ENCODE assay signal across 1 cellular context in genomic region chr11:256952-257737, GRCh38.
TF ChIP-seq lines count a peak whose summit lies in the region.

No MANE protein-coding gene starts in this region.

TF ChIP-seq in GM12878, 131 proteins besides CTCF, POLR2A, EP300 and RAD21:
- TF ChIP-seq GATAD2B (conservative IDR thresholded peaks at IDR 0.05; ENCODE audit: low read depth), result peak; percentile 47; the same call in 1 of the 2 replicates
- TF ChIP-seq TBL1XR1 (IDR thresholded peaks at IDR 0.05; ENCODE audit: low read depth, low read length), result no peak
- peak; percentile 54; the same call in 1 of the 2 replicates for TF ChIP-seq BCL11A (IDR thresholded peaks at IDR 0.05; ENCODE audit: low read depth, low read length)
- no peak for TF ChIP-seq ZZZ3 (IDR thresholded peaks at IDR 0.05; ENCODE audit: control insufficient read depth, insufficient read length, low read depth)
- TF ChIP-seq SPI1 (IDR thresholded peaks at IDR 0.05; ENCODE audit: borderline replicate concordance, insufficient read depth, low read depth, low read length), result peak; percentile 94
- TF ChIP-seq CEBPB (IDR thresholded peaks at IDR 0.05; ENCODE audit: borderline replicate concordance in 1 of 2, low read depth in 2 of 2, low read length in 2 of 2), result no peak
- TF ChIP-seq RUNX3 (IDR thresholded peaks at IDR 0.05; ENCODE audit: low read length), result peak; percentile 83
- no peak for TF ChIP-seq FOS (IDR thresholded peaks at IDR 0.05; ENCODE audit: borderline replicate concordance, extremely low read depth, insufficient read length)
- peak; percentile 64; the same call in 1 of the 2 replicates for TF ChIP-seq ESRRA (IDR thresholded peaks at IDR 0.05; ENCODE audit: low read length)
- peak; percentile 66 for TF ChIP-seq MTA2 (IDR thresholded peaks at IDR 0.05; ENCODE audit: low read depth)
- peak; percentile 34; the same call in 1 of the 2 replicates for TF ChIP-seq PAX5 (IDR thresholded peaks at IDR 0.05; ENCODE audit: borderline replicate concordance, low read depth, low read length)
- peak; percentile 80 for TF ChIP-seq DPF2 (IDR thresholded peaks at IDR 0.05)
- TF ChIP-seq IKZF1 (conservative IDR thresholded peaks at IDR 0.05), result peak; percentile 91
- TF ChIP-seq MYB (IDR thresholded peaks at IDR 0.05; ENCODE audit: borderline replicate concordance, low read depth, low read length), result no peak
- peak; percentile 32 for TF ChIP-seq SP1 (IDR thresholded peaks at IDR 0.05; ENCODE audit: low read depth, low read length)
- 0 out of 2 replicates have a peak, but pooled peaks have one; percentile 23 for TF ChIP-seq ATF7 (IDR thresholded peaks at IDR 0.05; ENCODE audit: low read depth)
- TF ChIP-seq ZNF384 (IDR thresholded peaks at IDR 0.05; ENCODE audit: borderline replicate concordance, low read depth, low read length), result no peak
- TF ChIP-seq MTA3 (IDR thresholded peaks at IDR 0.05; ENCODE audit: borderline replicate concordance, low read length), result peak; percentile 37; the same call in 1 of the 2 replicates
- no peak for TF ChIP-seq RELA (IDR thresholded peaks at IDR 0.05; ENCODE audit: borderline replicate concordance, partially characterized antibody)
- TF ChIP-seq SKIL (IDR thresholded peaks at IDR 0.05; ENCODE audit: low read depth, poor library complexity, severe bottlenecking), result no peak
- no peak for TF ChIP-seq MYC (IDR thresholded peaks at IDR 0.05; ENCODE audit: insufficient read depth, insufficient read length, insufficient replicate concordance, low read length, severe bottlenecking)
- TF ChIP-seq ZNF622 (IDR thresholded peaks at IDR 0.05), result no peak
- TF ChIP-seq HSF1 (IDR thresholded peaks at IDR 0.05; ENCODE audit: low read depth, low read length), result no peak
- peak; percentile 65; the same call in 1 of the 2 replicates for TF ChIP-seq EED (IDR thresholded peaks at IDR 0.05; ENCODE audit: low read depth)
- no peak for TF ChIP-seq CUX1 (IDR thresholded peaks at IDR 0.05; ENCODE audit: insufficient replicate concordance, low read depth, low read length)
- TF ChIP-seq NR2F1 (conservative IDR thresholded peaks at IDR 0.05), result peak; percentile 98
- no peak for TF ChIP-seq RCOR1 (conservative IDR thresholded peaks at IDR 0.05; ENCODE audit: low read depth, low read length)
- 0 out of 2 replicates have a peak, but pooled peaks have one; percentile 32 for TF ChIP-seq MEF2A (IDR thresholded peaks at IDR 0.05; ENCODE audit: insufficient read depth, low read depth, low read length)
- no peak for TF ChIP-seq KDM1A (IDR thresholded peaks at IDR 0.05; ENCODE audit: borderline replicate concordance)
- TF ChIP-seq IRF4 (IDR thresholded peaks at IDR 0.05; ENCODE audit: low read depth, low read length), result peak; percentile 62
- TF ChIP-seq IKZF2 (IDR thresholded peaks at IDR 0.05), result peak; percentile 87
- TF ChIP-seq, protein P1, sequence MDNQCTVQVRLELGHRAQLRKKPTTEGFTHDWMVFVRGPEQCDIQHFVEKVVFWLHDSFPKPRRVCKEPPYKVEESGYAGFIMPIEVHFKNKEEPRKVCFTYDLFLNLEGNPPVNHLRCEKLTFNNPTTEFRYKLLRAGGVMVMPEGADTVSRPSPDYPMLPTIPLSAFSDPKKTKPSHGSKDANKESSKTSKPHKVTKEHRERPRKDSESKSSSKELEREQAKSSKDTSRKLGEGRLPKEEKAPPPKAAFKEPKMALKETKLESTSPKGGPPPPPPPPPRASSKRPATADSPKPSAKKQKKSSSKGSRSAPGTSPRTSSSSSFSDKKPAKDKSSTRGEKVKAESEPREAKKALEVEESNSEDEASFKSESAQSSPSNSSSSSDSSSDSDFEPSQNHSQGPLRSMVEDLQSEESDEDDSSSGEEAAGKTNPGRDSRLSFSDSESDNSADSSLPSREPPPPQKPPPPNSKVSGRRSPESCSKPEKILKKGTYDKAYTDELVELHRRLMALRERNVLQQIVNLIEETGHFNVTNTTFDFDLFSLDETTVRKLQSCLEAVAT (IDR thresholded peaks at IDR 0.05), result 0 out of 2 replicates have a peak, but pooled peaks have one; percentile 14
- TF ChIP-seq MEF2B (IDR thresholded peaks at IDR 0.05; ENCODE audit: partially characterized antibody, poor library complexity, severe bottlenecking), result peak; percentile 26
- TF ChIP-seq, protein P2, sequence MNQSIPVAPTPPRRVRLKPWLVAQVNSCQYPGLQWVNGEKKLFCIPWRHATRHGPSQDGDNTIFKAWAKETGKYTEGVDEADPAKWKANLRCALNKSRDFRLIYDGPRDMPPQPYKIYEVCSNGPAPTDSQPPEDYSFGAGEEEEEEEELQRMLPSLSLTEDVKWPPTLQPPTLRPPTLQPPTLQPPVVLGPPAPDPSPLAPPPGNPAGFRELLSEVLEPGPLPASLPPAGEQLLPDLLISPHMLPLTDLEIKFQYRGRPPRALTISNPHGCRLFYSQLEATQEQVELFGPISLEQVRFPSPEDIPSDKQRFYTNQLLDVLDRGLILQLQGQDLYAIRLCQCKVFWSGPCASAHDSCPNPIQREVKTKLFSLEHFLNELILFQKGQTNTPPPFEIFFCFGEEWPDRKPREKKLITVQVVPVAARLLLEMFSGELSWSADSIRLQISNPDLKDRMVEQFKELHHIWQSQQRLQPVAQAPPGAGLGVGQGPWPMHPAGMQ (IDR thresholded peaks at IDR 0.05; ENCODE audit: borderline replicate concordance), result peak; percentile 35; the same call in 1 of the 2 replicates
- peak; percentile 65; the same call in 1 of the 2 replicates for TF ChIP-seq NBN (IDR thresholded peaks at IDR 0.05)
- no peak for TF ChIP-seq SREBF2 (IDR thresholded peaks at IDR 0.05; ENCODE audit: low read length)
- TF ChIP-seq GABPA (IDR thresholded peaks at IDR 0.05; ENCODE audit: low read depth), result no peak
- TF ChIP-seq KLF5 (IDR thresholded peaks at IDR 0.05; ENCODE audit: partially characterized antibody), result no peak
- TF ChIP-seq, protein P3, sequence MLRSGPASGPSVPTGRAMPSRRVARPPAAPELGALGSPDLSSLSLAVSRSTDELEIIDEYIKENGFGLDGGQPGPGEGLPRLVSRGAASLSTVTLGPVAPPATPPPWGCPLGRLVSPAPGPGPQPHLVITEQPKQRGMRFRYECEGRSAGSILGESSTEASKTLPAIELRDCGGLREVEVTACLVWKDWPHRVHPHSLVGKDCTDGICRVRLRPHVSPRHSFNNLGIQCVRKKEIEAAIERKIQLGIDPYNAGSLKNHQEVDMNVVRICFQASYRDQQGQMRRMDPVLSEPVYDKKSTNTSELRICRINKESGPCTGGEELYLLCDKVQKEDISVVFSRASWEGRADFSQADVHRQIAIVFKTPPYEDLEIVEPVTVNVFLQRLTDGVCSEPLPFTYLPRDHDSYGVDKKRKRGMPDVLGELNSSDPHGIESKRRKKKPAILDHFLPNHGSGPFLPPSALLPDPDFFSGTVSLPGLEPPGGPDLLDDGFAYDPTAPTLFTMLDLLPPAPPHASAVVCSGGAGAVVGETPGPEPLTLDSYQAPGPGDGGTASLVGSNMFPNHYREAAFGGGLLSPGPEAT (IDR thresholded peaks at IDR 0.05; ENCODE audit: low read depth), result peak; percentile 71
- TF ChIP-seq HDGF (IDR thresholded peaks at IDR 0.05), result no peak
- no peak for TF ChIP-seq ZBTB4 (CRISPR knock-in tag; IDR thresholded peaks at IDR 0.05)
- no peak for TF ChIP-seq POLR2AphosphoS5 (IDR thresholded peaks at IDR 0.05; ENCODE audit: low read length)
- TF ChIP-seq ETV6 (conservative IDR thresholded peaks at IDR 0.05 in 1 of 2, IDR thresholded peaks at IDR 0.05 in 1 of 2; ENCODE audit: borderline replicate concordance in 1 of 2, low read depth in 1 of 2), result no peak; a peak in 1 of 4 replicates
- TF ChIP-seq PAX8 (IDR thresholded peaks at IDR 0.05), result no peak
- TF ChIP-seq KAT2A (conservative IDR thresholded peaks at IDR 0.05; ENCODE audit: control insufficient read depth, low read depth, low read length), result no peak
